1 cellular context compared by ENCODE assay signal in genomic region chr19:49555600-49556411, GRCh38.
TF ChIP-seq lines count a peak whose summit lies in the region.

No MANE protein-coding gene starts in this region.

TF ChIP-seq in HepG2, 621 proteins besides CTCF, POLR2A, EP300 and RAD21:
- TF ChIP-seq RFXAP (CRISPR knock-in tag; IDR thresholded peaks at IDR 0.05; ENCODE audit: borderline replicate concordance) (no peak), U2AF2 (IDR thresholded peaks at IDR 0.05; ENCODE audit: low read depth, low read length) (no peak), FOXJ3 (CRISPR knock-in tag; IDR thresholded peaks at IDR 0.05; ENCODE audit: borderline replicate concordance) (no peak)
